In the genomic region with DNA sequence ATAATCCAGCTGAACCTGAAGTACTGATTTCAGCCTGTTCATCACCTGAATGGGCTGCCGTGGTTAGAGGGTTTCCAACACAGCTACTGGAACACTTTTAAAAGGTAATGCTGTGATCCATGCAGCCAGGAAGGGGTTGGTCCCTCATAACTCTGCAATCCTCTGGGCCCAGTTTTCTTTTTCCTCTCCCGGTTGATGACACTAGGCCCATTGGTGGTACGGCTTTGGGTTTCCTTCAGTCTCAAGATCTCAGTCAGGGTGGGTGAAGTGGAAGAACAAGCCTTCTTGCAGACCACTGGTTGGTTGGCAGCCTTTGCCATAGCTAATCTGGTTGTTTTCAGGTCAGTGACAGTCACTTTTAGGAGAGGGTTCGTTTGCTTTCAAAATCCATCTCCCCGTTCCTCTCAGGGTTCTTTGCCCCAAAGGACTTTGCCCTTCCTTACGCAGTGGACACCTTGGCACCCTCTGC, we compare ENCODE assay signal across 8 cellular contexts. TPM values are rescaled to one million over a fixed set of nuclear protein-coding genes. Genes with fewer than 3 reads are reported as not detected.
DNase-seq lines count a peak whose midpoint lies in the region; ATAC-seq, FAIRE-seq and TF ChIP-seq lines count a peak whose summit lies in the region.
"Had no signal": no experiment of that assay in that cellular context is flagged by ENCODE, and none has a peak within 500 bp of the region (broad histone marks: within the 10 kb centered on the region; RNA-seq: fewer than 3 reads in every experiment).

No MANE protein-coding gene starts in this region.

- FAIRE-seq in H1 (lab: Jason Lieb, UNC): no peak
- FAIRE-seq: colon had no signal

- H2BK120ac ChIP-seq in H1 (replicated peaks; ENCODE audit: low read depth, low read length): peak overlapping the region; percentile 12

- 43% methylated on average over 6 of the region's 6 CpGs; no CpG with 5 or more reads in 1 of the 2 experiments for WGBS in H1 (ENCODE audit: extremely low coverage in 1 of 2, insufficient coverage in 1 of 2, insufficient read length in 1 of 2, insufficient replicate concordance in 2 of 2, low coverage in 1 of 2, low lambda C conversion rate in 2 of 2, missing lambda C conversion rate in 1 of 2), 2 experiments

- H3K4me1 ChIP-seq in OCI-LY1 (ENCODE audit: insufficient read depth, low read length, severe bottlenecking): peaks cover 23% of the 10 kb centered on the region
- H3K4me1 ChIP-seq in H1 (replicated peaks in 1 of 4; ENCODE audit: control insufficient read depth in 3 of 4, insufficient read depth in 4 of 4, low read length in 3 of 4): peaks cover 0 to 8% (median 3%) of the 10 kb centered on the region in 4 experiments; a peak in 4 of 7 replicates

- H3K9me3 ChIP-seq in OCI-LY1 (ENCODE audit: low read length) (no peaks in the 10 kb centered on the region), H1 (ENCODE audit: insufficient read depth in 2 of 2, low read depth in 1 of 2, low read length in 1 of 2) (no peaks in the 10 kb centered on the region)

- no peak overlapping the region for H2AK5ac ChIP-seq in H1 (ENCODE audit: low read depth, low read length)

- no peak overlapping the region for H2BK20ac ChIP-seq in H1 (ENCODE audit: low read length)

- H3K56ac ChIP-seq in H1 (replicated peaks; ENCODE audit: insufficient read length, low read depth, low read length): peak overlapping the region; percentile 2

- no peaks in the 10 kb centered on the region; the same call in 1 of the 2 replicates for H3F3A ChIP-seq in OCI-LY1 (ENCODE audit: insufficient read depth, low read length)

- H2AFZ ChIP-seq in OCI-LY1 (ENCODE audit: low read length) (peak overlapping the region; percentile 96), H1 (ENCODE audit: low read length) (peak overlapping the region; percentile 99)

- H3K27me3 ChIP-seq in OCI-LY1 (ENCODE audit: insufficient read depth, low read length): no peaks in the 10 kb centered on the region
- no peaks in the 10 kb centered on the region for H3K27me3 ChIP-seq in H1 (replicated peaks in 1 of 4; ENCODE audit: control insufficient read depth in 3 of 4, extremely low read depth in 1 of 4, insufficient read depth in 3 of 4, low read length in 3 of 4)

- H4K91ac ChIP-seq in H1 (replicated peaks; ENCODE audit: insufficient read length, low read length): peak overlapping the region; percentile 65

- CTCF ChIA-PET in H1 (lab: Charles Lee; ENCODE audit: partially characterized antibody): interaction anchor here (1.3 to 1.6 kb wide), 2 partner anchors 11 to 159 kb away, joined by 3 to 6 read pairs; no protein-coding TSS in a partner anchor

- no peaks in the 10 kb centered on the region for H3K9me3 Mint-ChIP-seq in natural killer cell

- ATAC-seq in GM18508 (IDR thresholded peaks at IDR 0.05; ENCODE audit: insufficient read depth, unreplicated experiment) (peak; percentile 11), natural killer cell (peak in 1 of 3 donors; percentile 6)

- H3K36me3 ChIP-seq in OCI-LY1 (ENCODE audit: insufficient read depth, low read length) (no peaks in the 10 kb centered on the region), H1 (ENCODE audit: control insufficient read depth in 2 of 4, insufficient read depth in 4 of 4, low read length in 3 of 4) (no peaks in the 10 kb centered on the region; a peak in 1 of 8 replicates)

- H3K36me3 Mint-ChIP-seq in natural killer cell: no peaks in the 10 kb centered on the region

- DNase-seq in HCEC 1CT (peak; percentile 10), H1 (ENCODE audit: low read depth in 1 of 2, low spot score in 2 of 2) (no peak), natural killer cell (no peak), UCSD-AML1 (lab: John Stamatoyannopoulos, UW; ENCODE audit: unreplicated experiment) (no peak), iPS-NIHi11 (ENCODE audit: low spot score) (no peak)

- peaks cover 27 to 31% of the 10 kb centered on the region in 2 donors for H3K4me1 Mint-ChIP-seq in natural killer cell

- H3K23me2 ChIP-seq in H1 (ENCODE audit: low read depth, low read length): peaks cover 8% of the 10 kb centered on the region

- no peaks in the 10 kb centered on the region for H3K79me1 ChIP-seq in H1 (ENCODE audit: low read depth, low read length)

- H3K4me2 ChIP-seq in OCI-LY1 (ENCODE audit: low read length) (peak overlapping the region; percentile 89), H1 (ENCODE audit: insufficient read depth in 1 of 2, low read depth in 2 of 2, low read length in 2 of 2) (peak overlapping the region; percentile 71 to 78)

- peak overlapping the region; percentile 84 for H3K4me3 ChIP-seq in OCI-LY1 (ENCODE audit: low read depth, low read length, poor library complexity, severe bottlenecking)
- peak overlapping the region; percentile 81 to 87 (median 82) for H3K4me3 ChIP-seq in H1 (ENCODE audit: extremely low read depth in 1 of 4, insufficient read depth in 2 of 4, low read depth in 3 of 4, low read length in 4 of 4)

- H2BK5ac ChIP-seq in H1 (ENCODE audit: low read depth, low read length): no peak overlapping the region; the same call in none of the 2 replicates

- H3K79me2 ChIP-seq in OCI-LY1 (ENCODE audit: insufficient read depth, low read length): peaks cover 18% of the 10 kb centered on the region
- H3K79me2 ChIP-seq in H1 (ENCODE audit: control insufficient read depth in 1 of 2, insufficient read depth in 2 of 2, low read length in 2 of 2): peaks cover 0 to 12% of the 10 kb centered on the region in 2 experiments; a peak in 2 of 4 replicates

- TF ChIP-seq RAD21 in H1 (IDR thresholded peaks at IDR 0.05 in 1 of 2, conservative IDR thresholded peaks at IDR 0.05 in 1 of 2; ENCODE audit: low read depth in 2 of 2, low read length in 2 of 2): no peak

- peak overlapping the region; percentile 99 for H4K8ac ChIP-seq in H1 (ENCODE audit: extremely low read depth, insufficient read depth, low read length)

- peak overlapping the region; percentile 93 to 98 for H3K27ac Mint-ChIP-seq in natural killer cell

- TF ChIP-seq EP300 in H1 (IDR thresholded peaks at IDR 0.05; ENCODE audit: borderline replicate concordance in 1 of 2, low read depth in 2 of 2, low read length in 2 of 2): no peak

- H3K27ac ChIP-seq in OCI-LY1 (ENCODE audit: low read depth, low read length, poor library complexity, severe bottlenecking): peak overlapping the region; percentile 75
- no peak overlapping the region; the same call in 1 of the 2 replicates for H3K27ac ChIP-seq in H1 (ENCODE audit: low read depth, low read length)

- peak overlapping the region; percentile 74 for H2BK15ac ChIP-seq in H1 (ENCODE audit: low read length)

- H4K20me1 ChIP-seq in OCI-LY1 (ENCODE audit: insufficient read depth, low read length): no peaks in the 10 kb centered on the region
- H4K20me1 ChIP-seq in H1 (replicated peaks in 1 of 2; ENCODE audit: control insufficient read depth in 1 of 2, insufficient read depth in 2 of 2, low read length in 2 of 2): no peaks in the 10 kb centered on the region

- H3K18ac ChIP-seq in H1 (ENCODE audit: extremely low read depth, low read length): 0 out of 2 replicates have a peak overlapping the region, but pooled peaks have one; percentile 34

- H3K4ac ChIP-seq in H1 (replicated peaks; ENCODE audit: insufficient read length, low read depth, low read length): no peak overlapping the region

- H3K9me2 ChIP-seq in OCI-LY1 (ENCODE audit: low read depth, low read length): no peaks in the 10 kb centered on the region

- no peak overlapping the region for H3K23ac ChIP-seq in H1 (ENCODE audit: insufficient read length)

- POLR2A ChIA-PET in H1 (lab: Charles Lee; ENCODE audit: partially characterized antibody): interaction anchor here (1.0 to 2.2 kb wide), 9 partner anchors 12 to 164 kb away, joined by 3 to 17 read pairs (median 5); a partner anchor contains a TSS

- TF ChIP-seq POLR2A in H1 (IDR thresholded peaks at IDR 0.05; ENCODE audit: control extremely low read depth in 1 of 2, low read depth in 2 of 2, low read length in 2 of 2): no peak

- peak overlapping the region; percentile 83 for H3K9ac ChIP-seq in OCI-LY1 (ENCODE audit: low read length)
- H3K9ac ChIP-seq in H1 (replicated peaks in 1 of 4; ENCODE audit: extremely low read depth in 1 of 4, low read depth in 3 of 4, low read length in 3 of 4): peak overlapping the region; percentile 72 to 79 (median 76)

- no peaks in the 10 kb centered on the region for H3K27me3 Mint-ChIP-seq in natural killer cell (ENCODE audit: low read depth in 2 of 2)

- peak overlapping the region; percentile 19 for H4K5ac ChIP-seq in H1 (ENCODE audit: insufficient read length, low read depth, low read length)

- no peak overlapping the region for H3K14ac ChIP-seq in H1 (ENCODE audit: insufficient read length)

- H2BK12ac ChIP-seq in H1 (ENCODE audit: low read depth, low read length): peak overlapping the region; percentile 45; the same call in 1 of the 2 replicates

- TF ChIP-seq CTCF in OCI-LY1 (IDR thresholded peaks at IDR 0.05; ENCODE audit: low read length): no peak
- TF ChIP-seq CTCF in H1 (IDR thresholded peaks at IDR 0.05; ENCODE audit: control extremely low read depth in 1 of 3, insufficient read depth in 1 of 3, low read depth in 1 of 3, low read length in 3 of 3): no peak
- TF ChIP-seq CTCF in natural killer cell (IDR thresholded peaks at IDR 0.05): no peak

- H3K4me3 Mint-ChIP-seq in natural killer cell: peak overlapping the region; percentile 97

- intact Hi-C loops in natural killer cell (cut with micrococcal nuclease): loop anchor here (2.0 kb wide), 1 partner anchor 66 kb away; no protein-coding TSS in a partner anchor

TF ChIP-seq in H1, 55 proteins besides CTCF, POLR2A, EP300 and RAD21 (continues in another document):
- TF ChIP-seq GABPA (IDR thresholded peaks at IDR 0.05; ENCODE audit: borderline replicate concordance, insufficient read depth, low read length): no peak
- TF ChIP-seq RFX5 (IDR thresholded peaks at IDR 0.05; ENCODE audit: borderline replicate concordance, low read depth, low read length): no peak
- no peak for TF ChIP-seq JUND (IDR thresholded peaks at IDR 0.05; ENCODE audit: low read length)
- no peak for TF ChIP-seq CBX5 (IDR thresholded peaks at IDR 0.05; ENCODE audit: low read depth, low read length)
- TF ChIP-seq, protein P1, sequence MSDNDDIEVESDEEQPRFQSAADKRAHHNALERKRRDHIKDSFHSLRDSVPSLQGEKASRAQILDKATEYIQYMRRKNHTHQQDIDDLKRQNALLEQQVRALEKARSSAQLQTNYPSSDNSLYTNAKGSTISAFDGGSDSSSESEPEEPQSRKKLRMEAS (IDR thresholded peaks at IDR 0.05): no peak
- no peak for TF ChIP-seq HDAC2 (IDR thresholded peaks at IDR 0.05; ENCODE audit: borderline replicate concordance in 1 of 2, low read depth in 2 of 2, low read length in 2 of 2)

RNA-seq across cellular contexts. Expression of a gene that starts 0.5 kb away (rescaled TPM):
- total RNA-seq in H1 (2021; fragmentation: NEBNext Ultra II Directional; extraction: Animal tissue kit (Norgen Biotek cat#: 25700)): 12.5 and 13.8 TPM in 2 replicates
- polyA plus RNA-seq in H1 (2011; rRNA removed): 2.6 and 3.0 TPM in 2 replicates
- polyA plus RNA-seq in H1 (2011; cell fraction: cytosol; rRNA removed): 5.3 TPM
- 4.5 TPM for polyA plus RNA-seq in H1 (2011; cell fraction: nucleus; rRNA removed)
- polyA plus RNA-seq in H1 (2012, experiment 1 of 2): 2.7 to 6.3 TPM (median 2.9 TPM) in 4 replicates
- 1.1 TPM for polyA plus RNA-seq in H1 (2012, experiment 2 of 2)
- polyA plus RNA-seq in H1 (2013, experiment 1 of 2): 10.9 TPM
- polyA plus RNA-seq in H1 (2013, experiment 2 of 2): 11.7 TPM
- polyA minus RNA-seq in H1 (2011; rRNA and poly(A)+ RNA removed): 4.6 and 10.4 TPM in 2 replicates
- 5.2 TPM for polyA minus RNA-seq in H1 (2011; cell fraction: cytosol; rRNA and poly(A)+ RNA removed)
- 19.6 TPM for polyA minus RNA-seq in H1 (2011; cell fraction: nucleus; rRNA and poly(A)+ RNA removed)
- 10 to 100 TPM; 40.2 to 49.8 (median 43.1) TPM for total RNA-seq in natural killer cell
